Comparison of ENCODE assay signal across 9 cellular contexts in genomic region chr12:27334052-27334720, GRCh38. TPM values are rescaled to one million over a fixed set of nuclear protein-coding genes. Genes with fewer than 3 reads are reported as not detected.
DNase-seq lines count a peak whose midpoint lies in the region; ATAC-seq, FAIRE-seq and TF ChIP-seq lines count a peak whose summit lies in the region.
"Had no signal": no experiment of that assay in that cellular context is flagged by ENCODE, and none has a peak within 500 bp of the region (broad histone marks: within the 10 kb centered on the region; RNA-seq: fewer than 3 reads in every experiment).

No MANE protein-coding gene starts in this region.

- peaks cover 11% of the 10 kb centered on the region for H3K79me2 ChIP-seq in HepG2 (ENCODE audit: insufficient read depth, low read length)

- H3K27me3 ChIP-seq in CD4-positive, alpha-beta T cell (ENCODE audit: control insufficient read depth, insufficient read depth, low read length), result peaks cover 49% of the 10 kb centered on the region
- H3K27me3 ChIP-seq in H7 (ENCODE audit: control insufficient read depth, insufficient read depth, low read length), result peaks cover 11% of the 10 kb centered on the region
- H3K27me3 ChIP-seq in HepG2 (ENCODE audit: control insufficient read depth in 1 of 2, insufficient read depth in 2 of 2, low read length in 2 of 2), result no peaks in the 10 kb centered on the region; a peak in 1 of 5 replicates

- WGBS in HepG2 (ENCODE audit: low lambda C conversion rate), result 22% methylated on average over 7 of the region's 7 CpGs

- POLR2A ChIA-PET in CD4-positive, alpha-beta T cell (lab: Charles Lee), result no interaction called here
- POLR2A ChIA-PET in activated CD4-positive, alpha-beta memory T cell treated with anti-CD3 and anti-CD28 coated beads, Interleukin-2, amount 10 ng/mL, durations not matched to agents 7 days and 5 days (lab: Charles Lee), result interaction anchor here (0.9 to 2.9 kb wide), 5 partner anchors 9 to 311 kb away, joined by 3 to 13 read pairs (median 8); partner anchors contain the start of gene MED21
- POLR2A ChIA-PET in HepG2 (lab: Yijun Ruan, JAX), result interaction anchor here (0.7 to 1.7 kb wide), 2 partner anchors 90 to 120 kb away, joined by 3 to 4 read pairs; partner anchors contain the start of gene STK38L

- TF ChIP-seq RAD21 in HepG2 (CRISPR knock-in tag; IDR thresholded peaks at IDR 0.05), result no peak

- in situ Hi-C loops in HepG2 (cut with HindIII; ENCODE audit: extremely low pct_ligation_motif_present, low pct_unique_long_range_greater_than_20kb), result no loop called here

- TF ChIP-seq POLR2A in HepG2 (IDR thresholded peaks at IDR 0.05; ENCODE audit: insufficient read depth in 1 of 2, low read depth in 2 of 2, low read length in 2 of 2), result no peak

- H3K4me3 ChIP-seq in H7 (ENCODE audit: insufficient read depth, low read depth, low read length) (peak overlapping the region; percentile 71), HepG2 (replicated peaks in 1 of 3; ENCODE audit: insufficient read depth in 1 of 3, low read depth in 2 of 3, low read length in 3 of 3) (peak overlapping the region; percentile 79 to 82 (median 80); a peak in 5 of 6 replicates)

- H4K20me1 ChIP-seq in HepG2 (ENCODE audit: insufficient read depth, low read length), result no peaks in the 10 kb centered on the region; the same call in 1 of the 2 replicates

- no peak overlapping the region for H3K27ac Mint-ChIP-seq in CD4-positive, alpha-beta T cell
- no peak overlapping the region for H3K27ac Mint-ChIP-seq in activated CD4-positive, alpha-beta memory T cell treated with anti-CD3 and anti-CD28 coated beads, Interleukin-2, amount 10 ng/mL, durations not matched to agents 7 days and 5 days

- no peak for TF ChIP-seq CTCF in CD4-positive, alpha-beta T cell (IDR thresholded peaks at IDR 0.05)
- TF ChIP-seq CTCF in HepG2 (CRISPR knock-in tag; IDR thresholded peaks at IDR 0.05), result no peak

- peak overlapping the region; percentile 93 for H3K4me2 ChIP-seq in HepG2 (ENCODE audit: low read depth, low read length)

- peak overlapping the region; percentile 66 for H3K9ac ChIP-seq in HepG2 (ENCODE audit: insufficient read depth, low read depth, low read length)

- no peak overlapping the region for H2AFZ ChIP-seq in HepG2 (ENCODE audit: low read length)

- CTCF ChIA-PET in CD4-positive, alpha-beta T cell (lab: Charles Lee), result no interaction called here
- CTCF ChIA-PET in activated CD4-positive, alpha-beta memory T cell treated with anti-CD3 and anti-CD28 coated beads, Interleukin-2, amount 10 ng/mL, durations not matched to agents 7 days and 5 days (lab: Charles Lee), result interaction anchor here (1.0 to 3.0 kb wide), 5 partner anchors 26 to 488 kb away, joined by 3 to 9 read pairs (median 3); partner anchors contain the start of gene STK38L
- CTCF ChIA-PET in HepG2 (lab: Yijun Ruan, JAX; ENCODE audit: low intra/inter-chr PET ratio, low total read pairs), result no interaction called here

- TF ChIP-seq EP300 in HepG2 (IDR thresholded peaks at IDR 0.05; ENCODE audit: low read depth in 2 of 2, low read length in 2 of 2), result no peak
- no peak for TF ChIP-seq EP300 in HepG2 (CRISPR knock-in tag; IDR thresholded peaks at IDR 0.05; ENCODE audit: borderline replicate concordance)

- no peak overlapping the region for H3K27ac ChIP-seq in CD4-positive, alpha-beta T cell (ENCODE audit: low read depth, low read length)
- H3K27ac ChIP-seq in HepG2 (ENCODE audit: extremely low read length, insufficient read depth, low read length), result no peak overlapping the region

- no peaks in the 10 kb centered on the region for H3K9me3 ChIP-seq in CD4-positive, alpha-beta T cell (ENCODE audit: control insufficient read depth, low read length)
- H3K9me3 ChIP-seq in HepG2 (ENCODE audit: low read length), result no peaks in the 10 kb centered on the region

- intact Hi-C loops in CD4-positive, alpha-beta T cell (cut with DNase I, micrococcal nuclease), result no loop called here
- intact Hi-C loops in HepG2 (cut with micrococcal nuclease; ENCODE audit: unreplicated experiment), result loop anchor here (5.0 kb wide), 1 partner anchor 303 kb away; no protein-coding TSS in a partner anchor

- peaks cover 59% of the 10 kb centered on the region for H3K4me1 ChIP-seq in HepG2 (ENCODE audit: insufficient read depth, low read length)

- H3K36me3 Mint-ChIP-seq in CD4-positive, alpha-beta T cell (ENCODE audit: low read depth), result no peaks in the 10 kb centered on the region
- H3K36me3 Mint-ChIP-seq in activated CD4-positive, alpha-beta memory T cell treated with anti-CD3 and anti-CD28 coated beads, Interleukin-2, amount 10 ng/mL, durations not matched to agents 7 days and 5 days (ENCODE audit: low read depth), result peaks cover 5% of the 10 kb centered on the region

- no peak for FAIRE-seq in HepG2 (lab: Jason Lieb, UNC)
- FAIRE-seq: colon had no signal

- peak overlapping the region; percentile 88 for H3K4me3 Mint-ChIP-seq in CD4-positive, alpha-beta T cell
- H3K4me3 Mint-ChIP-seq in activated CD4-positive, alpha-beta memory T cell treated with anti-CD3 and anti-CD28 coated beads, Interleukin-2, amount 10 ng/mL, durations not matched to agents 7 days and 5 days, result peak overlapping the region; percentile 93

- BruUV-seq in HepG2 (replicated peaks; lab: Mats Ljungman, UMichigan), result TSS peak; percentile 68

- peaks cover 13% of the 10 kb centered on the region for H3K4me1 Mint-ChIP-seq in CD4-positive, alpha-beta T cell (ENCODE audit: low read depth)
- peaks cover 53% of the 10 kb centered on the region for H3K4me1 Mint-ChIP-seq in activated CD4-positive, alpha-beta memory T cell treated with anti-CD3 and anti-CD28 coated beads, Interleukin-2, amount 10 ng/mL, durations not matched to agents 7 days and 5 days

- no peaks in the 10 kb centered on the region for H3K9me3 Mint-ChIP-seq in CD4-positive, alpha-beta T cell
- H3K9me3 Mint-ChIP-seq in activated CD4-positive, alpha-beta memory T cell treated with anti-CD3 and anti-CD28 coated beads, Interleukin-2, amount 10 ng/mL, durations not matched to agents 7 days and 5 days, result no peaks in the 10 kb centered on the region

- H3K36me3 ChIP-seq in H7 (replicated peaks; ENCODE audit: control insufficient read depth, insufficient read depth, low read length) (no peaks in the 10 kb centered on the region), HepG2 (replicated peaks in 1 of 2; ENCODE audit: control insufficient read depth in 1 of 2, insufficient read depth in 2 of 2, low read length in 2 of 2) (no peaks in the 10 kb centered on the region)

- ATAC-seq in CD4-positive, alpha-beta T cell (ENCODE audit: poor library complexity), result no peak
- ATAC-seq in HepG2 (no peak), GM18519 (IDR thresholded peaks at IDR 0.05; ENCODE audit: low FRiP score, unreplicated experiment) (no peak)

- peaks cover 49% of the 10 kb centered on the region for H3K27me3 Mint-ChIP-seq in CD4-positive, alpha-beta T cell
- no peaks in the 10 kb centered on the region for H3K27me3 Mint-ChIP-seq in activated CD4-positive, alpha-beta memory T cell treated with anti-CD3 and anti-CD28 coated beads, Interleukin-2, amount 10 ng/mL, durations not matched to agents 7 days and 5 days

- DNase-seq in CD4-positive, alpha-beta T cell, result no peak
- DNase-seq in H7, result no peak
- DNase-seq in activated CD4-positive, alpha-beta memory T cell treated with anti-CD3 and anti-CD28 coated beads, Interleukin-2, amount 10 ng/mL, durations not matched to agents 7 days and 5 days, result no peak
- no peak for DNase-seq in HepG2 (ENCODE audit: low spot score)
- no peak for DNase-seq in NCI-H187 (lab: John Stamatoyannopoulos, UW)
- DNase-seq in KG1 (lab: John Stamatoyannopoulos, UW), result no peak
- DNase-seq in COLO668 (lab: John Stamatoyannopoulos, UW; ENCODE audit: unreplicated experiment), result no peak

TF ChIP-seq in HepG2, 621 proteins besides CTCF, POLR2A, EP300 and RAD21:
- TF ChIP-seq ZBTB1 (CRISPR knock-in tag; IDR thresholded peaks at IDR 0.05; ENCODE audit: borderline replicate concordance) (no peak), ZNF652 (CRISPR knock-in tag; IDR thresholded peaks at IDR 0.05; ENCODE audit: borderline replicate concordance, low read depth) (peak; percentile 55; the same call in 1 of the 2 replicates), ZKSCAN1 (IDR thresholded peaks at IDR 0.05; ENCODE audit: low read length) (0 out of 2 replicates have a peak, but pooled peaks have one; percentile 54), PHF21A (CRISPR knock-in tag; IDR thresholded peaks at IDR 0.05) (no peak), REL (CRISPR knock-in tag; conservative IDR thresholded peaks at IDR 0.05) (0 out of 2 replicates have a peak, but pooled peaks have one; percentile 3), DRAP1 (CRISPR knock-in tag; IDR thresholded peaks at IDR 0.05) (no peak)
TF ChIP-seq in HepG2: peak in this region for 3.

RNA-seq across cellular contexts. Expression of gene BMAL2, which starts 1.6 kb away (rescaled TPM):
- under 1 TPM; 0.16 to 0.17 TPM for total RNA-seq in CD4-positive, alpha-beta T cell
- total RNA-seq in H7 (2014; rRNA removed; shearing (Covaris generic)), result 13.0 and 13.9 TPM in 2 replicates
- total RNA-seq in activated CD4-positive, alpha-beta memory T cell treated with anti-CD3 and anti-CD28 coated beads, Interleukin-2, amount 10 ng/mL, durations not matched to agents 7 days and 5 days, result 10 to 100 TPM; 28.8 to 29.1 TPM
- 27.4 and 37.1 TPM in 2 replicates for total RNA-seq in HepG2 (2016; rRNA removed; fragmentation: Illumina TruSeq; extraction: Trizol)
- total RNA-seq in HepG2 (2016; cell fraction: cytosol; rRNA removed; fragmentation: Illumina TruSeq; extraction: Trizol; ENCODE audit: low read depth), result 37.5 and 44.9 TPM in 2 replicates
- total RNA-seq in HepG2 (2016; cell fraction: insoluble cytoplasmic fraction; rRNA removed; fragmentation: Illumina TruSeq; extraction: Trizol), result 26.8 and 36.0 TPM in 2 replicates
- total RNA-seq in HepG2 (2016; cell fraction: membrane; rRNA removed; fragmentation: Illumina TruSeq; extraction: Trizol), result 68.9 and 79.0 TPM in 2 replicates
- total RNA-seq in HepG2 (2016; cell fraction: nucleus; rRNA removed; fragmentation: Illumina TruSeq; extraction: Trizol), result 12.4 and 15.0 TPM in 2 replicates
- polyA plus RNA-seq in HepG2 (2011; rRNA removed), result 3.7 and 4.8 TPM in 2 replicates
- polyA plus RNA-seq in HepG2 (2011; cell fraction: cytosol; rRNA removed), result 1.7 and 2.6 TPM in 2 replicates
- polyA plus RNA-seq in HepG2 (2011; cell fraction: nucleus; rRNA removed), result 1.1 and 1.2 TPM in 2 replicates
- 4.4 and 5.5 TPM in 2 replicates for polyA plus RNA-seq in HepG2 (2012)
- 38.8 and 41.5 TPM in 2 replicates for polyA plus RNA-seq in HepG2 (2016; cell fraction: cytosol; fragmentation: Illumina TruSeq; extraction: Trizol; ENCODE audit: low read depth)
- 22.0 and 22.8 TPM in 2 replicates for polyA plus RNA-seq in HepG2 (2016; cell fraction: insoluble cytoplasmic fraction; fragmentation: Illumina TruSeq; extraction: Trizol; ENCODE audit: low read depth)
- 46.5 and 53.9 TPM in 2 replicates for polyA plus RNA-seq in HepG2 (2016; cell fraction: membrane; fragmentation: Illumina TruSeq; extraction: Trizol; ENCODE audit: low read depth)
- polyA plus RNA-seq in HepG2 (2016; cell fraction: nucleus; fragmentation: Illumina TruSeq; extraction: Trizol; ENCODE audit: insufficient read depth, low read depth), result 12.6 TPM in 2 replicates
- polyA minus RNA-seq in HepG2 (2011; rRNA and poly(A)+ RNA removed; ENCODE audit: low replicate concordance), result 2.2 and 7.6 TPM in 2 replicates
- 6.4 and 9.6 TPM in 2 replicates for polyA minus RNA-seq in HepG2 (2011; cell fraction: cytosol; rRNA and poly(A)+ RNA removed)
- polyA minus RNA-seq in HepG2 (2011; cell fraction: nucleus; rRNA and poly(A)+ RNA removed), result 4.9 and 9.3 TPM in 2 replicates

Comparison
In these comparisons a context has a peak if more than half of its experiments do, and no peak if none do; other contexts are left out.
1. RNA of gene BMAL2, which starts 1.6 kb away (total RNA-seq): 28.8 to 29.1 TPM in activated CD4-positive, alpha-beta memory T cell treated with anti-CD3 and anti-CD28 coated beads, Interleukin-2, amount 10 ng/mL, durations not matched to agents 7 days and 5 days, 12.4 to 79.0 TPM in HepG2 and 13.0 to 13.9 TPM in H7; 0.16 to 0.17 TPM in CD4-positive, alpha-beta T cell; every median in the first group is over 10 times any median in the second.